14 cellular contexts compared by ENCODE assay signal in the genomic region with DNA sequence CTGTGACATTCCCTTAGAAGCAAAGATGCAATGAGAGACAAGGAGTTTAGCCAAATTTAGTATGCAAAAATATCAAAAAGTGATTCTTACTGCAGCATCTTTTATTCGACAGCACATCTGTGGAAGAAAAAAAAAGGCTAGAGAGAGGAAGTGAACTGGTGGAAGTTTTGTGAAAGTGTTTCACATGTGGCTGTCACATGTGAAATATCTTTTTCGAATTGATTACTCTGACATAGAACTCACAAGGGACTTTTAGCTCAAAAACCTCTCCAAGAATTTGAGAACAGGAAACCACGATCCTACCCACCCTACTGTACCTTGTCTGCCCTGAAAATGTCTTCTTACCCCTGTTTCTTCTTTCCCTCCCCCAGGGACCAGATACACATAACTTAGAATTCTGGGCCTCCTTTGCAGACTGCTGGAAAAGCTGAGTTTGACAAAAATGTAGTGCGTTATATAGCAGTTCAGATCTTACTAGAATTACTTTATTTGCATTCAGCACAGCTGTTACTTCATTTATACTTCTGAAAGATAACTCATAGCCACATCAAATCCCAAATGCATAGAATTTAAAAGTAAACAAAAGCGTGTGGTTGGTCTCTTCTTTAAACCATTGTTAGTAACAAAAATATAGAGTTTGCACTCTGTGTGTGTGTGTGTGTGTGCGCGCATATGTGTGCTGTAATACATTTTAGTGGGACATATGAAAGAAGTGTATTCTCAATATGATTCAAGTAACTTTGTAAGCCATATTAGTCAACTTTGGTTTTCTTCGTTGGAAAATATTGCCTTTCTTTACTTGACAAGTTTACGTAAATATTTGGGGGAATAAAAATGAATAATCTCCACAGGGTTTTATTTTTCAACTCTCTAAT.
A peak's percentile ranks its signal among the peaks of the same experiment; 100 is the strongest.
DNase-seq lines count a peak whose midpoint lies in the region; ATAC-seq and TF ChIP-seq lines count a peak whose summit lies in the region.
"Had no signal": no experiment of that assay in that cellular context is flagged by ENCODE, and none has a peak within 500 bp of the region (broad histone marks: within the 10 kb centered on the region; RNA-seq: fewer than 3 reads in every experiment).

No MANE protein-coding gene starts in this region.

- peak overlapping the region; percentile 61 for H3K9ac ChIP-seq in SK-N-MC (ENCODE audit: insufficient read length)
- H3K9ac ChIP-seq: neural progenitor cell had no signal

- ATAC-seq in HG03060 (IDR thresholded peaks at IDR 0.05; ENCODE audit: low read depth, unreplicated experiment) (peak; percentile 59), right cardiac atrium (no peak), GM19324 (IDR thresholded peaks at IDR 0.05; ENCODE audit: low FRiP score, unreplicated experiment) (no peak)
- ATAC-seq: activated T-cell treated with anti-CD3 and anti-CD28 coated beads, Interleukin-2, amount 50 U/mL, for 4 hours; esophagus mucosa had no signal

- peak overlapping the region; percentile 60 for H3K4me3 ChIP-seq in SK-N-MC
- H3K4me3 ChIP-seq in right cardiac atrium (ENCODE audit: low read length) = no peak overlapping the region
- no peak overlapping the region for H3K4me3 ChIP-seq in left ventricle myocardium inferior
- no peak overlapping the region for H3K4me3 ChIP-seq in spleen
- H3K4me3 ChIP-seq: neural progenitor cell, stomach had no signal

- DNase-seq in GM13977 (ENCODE audit: low spot score) (peak; percentile 40), GM20000 (ENCODE audit: low spot score) (peak; percentile 41), SK-N-MC (ENCODE audit: low read depth, low spot score) (peak; percentile 18), right cardiac atrium (no peak), left ventricle myocardium inferior (no peak), spleen (no peak)
- DNase-seq: activated T-cell treated with anti-CD3 and anti-CD28 coated beads, Interleukin-2, amount 50 U/mL, for 4 hours; NCI-H1417; stimulated activated CD4-positive, alpha-beta T cell treated with anti-CD3 and anti-CD28 coated beads, Interleukin-15, amount 100 ng/mL, for 24 hours; stomach had no signal

- no peak for TF ChIP-seq CTCF in GM13977 (IDR thresholded peaks at IDR 0.05; ENCODE audit: extremely low read depth, insufficient read depth, missing control alignments)
- TF ChIP-seq CTCF in GM20000 (IDR thresholded peaks at IDR 0.05; ENCODE audit: extremely low read depth, missing control alignments) = no peak
- no peak for TF ChIP-seq CTCF in left ventricle myocardium inferior (IDR thresholded peaks at IDR 0.05; ENCODE audit: borderline replicate concordance)
- TF ChIP-seq CTCF in spleen (IDR thresholded peaks at IDR 0.05 in 8 of 11, conservative IDR thresholded peaks at IDR 0.05 in 3 of 11) = no peak

- intact Hi-C loops in right cardiac atrium (cut with DNase I) (no loop called here), left ventricle myocardium inferior (cut with micrococcal nuclease) (no loop called here), spleen (cut with DNase I; ENCODE audit: low total_unique reads) (no loop called here)

- H3K27me3 ChIP-seq in right cardiac atrium (ENCODE audit: control insufficient read depth, insufficient read depth) = no peaks in the 10 kb centered on the region
- H3K27me3 ChIP-seq in left ventricle myocardium inferior (ENCODE audit: low read depth) = no peaks in the 10 kb centered on the region
- no peaks in the 10 kb centered on the region for H3K27me3 ChIP-seq in spleen (replicated peaks in 1 of 7)
- H3K27me3 ChIP-seq: neural progenitor cell, stomach had no signal

- peak overlapping the region; percentile 86 for H3K27ac ChIP-seq in SK-N-MC
- no peak overlapping the region for H3K27ac ChIP-seq in right cardiac atrium (ENCODE audit: low read length)
- H3K27ac ChIP-seq in left ventricle myocardium inferior (replicated peaks) = no peak overlapping the region
- no peak overlapping the region for H3K27ac ChIP-seq in spleen
- H3K27ac ChIP-seq: neural progenitor cell, stomach had no signal

- H3K9me3 ChIP-seq in SK-N-MC (ENCODE audit: low read depth, low read length) = no peaks in the 10 kb centered on the region
- no peaks in the 10 kb centered on the region for H3K9me3 ChIP-seq in right cardiac atrium (ENCODE audit: control insufficient read depth, low read length)
- no peaks in the 10 kb centered on the region for H3K9me3 ChIP-seq in left ventricle myocardium inferior (replicated peaks)
- no peaks in the 10 kb centered on the region for H3K9me3 ChIP-seq in spleen
- H3K9me3 ChIP-seq: stomach had no signal

- WGBS in right cardiac atrium = 79% methylated on average over 9 of the region's 9 CpGs
- 59 to 68% (median 61%) methylated on average over 9 of the region's 9 CpGs for WGBS in spleen, 5 donors

- in situ Hi-C loops in GM13977 (cut with MboI; ENCODE audit: low pct_unique_long_range_greater_than_20kb, low sequenced_read_pairs, unreplicated experiment) = no loop called here

- no peak for TF ChIP-seq POLR2A in spleen (IDR thresholded peaks at IDR 0.05)

- no peaks in the 10 kb centered on the region for H3K36me3 ChIP-seq in SK-N-MC (ENCODE audit: insufficient read depth, low read length)
- H3K36me3 ChIP-seq in left ventricle myocardium inferior = no peaks in the 10 kb centered on the region
- no peaks in the 10 kb centered on the region for H3K36me3 ChIP-seq in spleen
- H3K36me3 ChIP-seq: neural progenitor cell, stomach had no signal

- H3K4me1 ChIP-seq in right cardiac atrium (ENCODE audit: control insufficient read depth, insufficient read depth, low read length) (peaks cover 2% of the 10 kb centered on the region), left ventricle myocardium inferior (peaks cover 6% of the 10 kb centered on the region), spleen (peaks cover 0 to 7% (median 0%) of the 10 kb centered on the region in 6 donors)

Comparison
In these comparisons a context has a peak if more than half of its experiments do, and no peak if none do; other contexts are left out.
1. DNase-seq: peak in GM13977 (single experiment), GM20000 (single experiment) and SK-N-MC (single experiment); none in right cardiac atrium (0 of 3), left ventricle myocardium inferior (single experiment) and spleen (single experiment).